Comparison of ENCODE assay signal across 7 cellular contexts in genomic region chr6:23021487-23021886, GRCh38.
"Had no signal": no experiment of that assay in that cellular context is flagged by ENCODE, and none has a peak within 500 bp of the region (broad histone marks: within the 10 kb centered on the region; RNA-seq: fewer than 3 reads in every experiment).

No MANE protein-coding gene starts in this region.

- H3K4me3 ChIP-seq: K562 had no signal

- ATAC-seq: K562 had no signal

- H3K27ac ChIP-seq: HL-60, KMS-11 had no signal

- DNase-seq: IMR-90, Karpas-422, KBM-7, KG1 had no signal

- FAIRE-seq: K562 had no signal

- H3K4me2 ChIP-seq: KMS-11 had no signal

- H3K9ac ChIP-seq: KMS-11 had no signal
